ENCODE assay signal across 9 cellular contexts in the genomic region with DNA sequence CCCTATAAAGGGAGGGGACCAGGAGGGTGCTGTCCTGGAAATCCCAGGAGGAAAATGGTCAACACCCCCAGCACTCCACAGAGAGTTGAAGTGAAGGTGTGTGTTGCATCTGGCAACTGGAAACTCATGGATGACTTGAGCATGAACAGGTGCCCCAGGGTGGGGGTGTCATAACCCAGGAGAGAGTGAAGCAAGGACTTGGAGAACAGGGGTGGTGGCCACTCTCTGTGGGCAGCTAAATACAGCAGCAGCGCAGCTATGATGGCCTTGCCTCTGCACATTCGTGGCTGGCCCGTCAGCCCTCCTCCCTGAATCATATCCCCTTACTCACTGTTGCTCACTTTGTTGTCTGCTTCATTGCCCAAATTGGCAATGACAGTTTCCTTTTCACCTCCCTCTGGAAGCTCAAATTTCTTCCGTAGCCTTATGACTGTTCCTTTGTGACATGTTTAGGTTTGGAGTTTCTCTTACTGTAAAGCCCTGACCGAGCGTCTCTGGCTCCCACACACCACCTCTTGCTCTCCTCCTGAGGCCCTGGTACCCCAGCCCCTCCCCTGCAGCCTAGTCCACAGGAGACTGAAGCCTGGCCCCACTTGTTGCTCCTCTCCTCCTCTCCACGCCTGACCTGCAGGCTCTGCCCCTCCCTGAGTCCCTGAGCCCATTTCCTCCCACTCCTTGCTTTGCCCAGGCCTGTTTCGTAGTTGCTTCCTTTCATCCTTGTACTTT.
DNase-seq lines count a peak whose midpoint lies in the region; ATAC-seq, FAIRE-seq and TF ChIP-seq lines count a peak whose summit lies in the region.
"Had no signal": no experiment of that assay in that cellular context is flagged by ENCODE, and none has a peak within 500 bp of the region (broad histone marks: within the 10 kb centered on the region; RNA-seq: fewer than 3 reads in every experiment).

No MANE protein-coding gene starts in this region.

- H4K91ac ChIP-seq in IMR-90 (ENCODE audit: insufficient read depth, low read depth, low read length): peak overlapping the region; percentile 94

- POLR2A ChIA-PET in IMR-90 (lab: Charles Lee; ENCODE audit: unreplicated experiment) (no interaction called here), HEK293T (lab: Yijun Ruan, JAX) (no interaction called here)

- H4K20me1 ChIP-seq in IMR-90 (ENCODE audit: insufficient read depth, low read length): no peaks in the 10 kb centered on the region
- no peaks in the 10 kb centered on the region for H4K20me1 ChIP-seq in neural progenitor cell (ENCODE audit: low read depth)

- H3K4me2 ChIP-seq in IMR-90 (ENCODE audit: low read depth, low read length): peak overlapping the region; percentile 58
- no peak overlapping the region for H3K4me2 ChIP-seq in neural progenitor cell

- peak overlapping the region; percentile 96 for H3K14ac ChIP-seq in IMR-90 (replicated peaks; ENCODE audit: low read depth, low read length)

- H3K9ac ChIP-seq in IMR-90 (ENCODE audit: low read depth, low read length) (peak overlapping the region; percentile 50), neural progenitor cell (no peak overlapping the region), kidney (ENCODE audit: low read length in 2 of 2) (no peak overlapping the region)

- no peaks in the 10 kb centered on the region for H3K27me3 Mint-ChIP-seq in chondrocyte (ENCODE audit: low read depth)
- H3K27me3 Mint-ChIP-seq in neural progenitor cell (ENCODE audit: insufficient read depth, low read depth): no peaks in the 10 kb centered on the region

- peak; percentile 73 for ATAC-seq in IMR-90 (ENCODE audit: low read depth)
- ATAC-seq in HG03108 (IDR thresholded peaks at IDR 0.05; ENCODE audit: unreplicated experiment): no peak

- peak overlapping the region; percentile 95 for H2BK20ac ChIP-seq in IMR-90 (ENCODE audit: low read depth, low read length)

- TF ChIP-seq POLR2A in IMR-90 (IDR thresholded peaks at IDR 0.05; ENCODE audit: low read depth, low read length): peak; percentile 49; the same call in 1 of the 2 replicates

- H3K4me3 ChIP-seq in AG09309 (ENCODE audit: control insufficient read depth, low read depth, low read length) (peak overlapping the region; percentile 3; the same call in 1 of the 2 replicates), IMR-90 (ENCODE audit: insufficient read depth, low read depth, low read length) (no peak overlapping the region; the same call in 1 of the 2 replicates), neural progenitor cell (no peak overlapping the region), kidney (ENCODE audit: low read length in 2 of 2) (no peak overlapping the region)

- in situ Hi-C loops in IMR-90 (cut with MboI; ENCODE audit: low sequenced_read_pairs): no loop called here

- BruUV-seq in IMR-90 (replicated peaks; lab: Mats Ljungman, UMichigan): no TSS peak

- H3K27me3 ChIP-seq in IMR-90 (ENCODE audit: control insufficient read depth, insufficient read depth, low read length) (no peaks in the 10 kb centered on the region), neural progenitor cell (peaks cover under 1% of the 10 kb centered on the region)

- H3K9me1 ChIP-seq in IMR-90 (ENCODE audit: insufficient read depth, low read length): peaks cover 14% of the 10 kb centered on the region

- dilution Hi-C loops in IMR-90 (cut with HindIII; ENCODE audit: low sequenced_read_pairs, unreplicated experiment): no loop called here

- peak overlapping the region; percentile 81 for H3K56ac ChIP-seq in IMR-90 (ENCODE audit: extremely low read depth, insufficient read depth, low read length)

- no peak for FAIRE-seq in kidney (lab: Jason Lieb, UNC)

- peak overlapping the region; percentile 98 for H3K4ac ChIP-seq in IMR-90 (ENCODE audit: low read depth, low read length)

- H3K36me3 ChIP-seq in IMR-90 (ENCODE audit: control insufficient read depth, insufficient read depth, low read length) (no peaks in the 10 kb centered on the region), neural progenitor cell (no peaks in the 10 kb centered on the region), kidney (ENCODE audit: control insufficient read depth in 1 of 2, insufficient read depth in 2 of 2, low read length in 2 of 2) (no peaks in the 10 kb centered on the region)

- H3F3A ChIP-seq in neural progenitor cell (ENCODE audit: low read depth): no peaks in the 10 kb centered on the region

- H2AFZ ChIP-seq in IMR-90 (replicated peaks; ENCODE audit: low read length, poor library complexity) (peak overlapping the region; percentile 78), neural progenitor cell (replicated peaks) (peak overlapping the region; percentile 51)

- intact Hi-C loops in IMR-90 (cut with micrococcal nuclease): no loop called here
- intact Hi-C loops in kidney (cut with DNase I): no loop called here

- peak overlapping the region; percentile 78 for H2BK5ac ChIP-seq in IMR-90 (ENCODE audit: low read depth, low read length, poor library complexity, severe bottlenecking)

- peak overlapping the region; percentile 97 for H2AK9ac ChIP-seq in IMR-90 (replicated peaks; ENCODE audit: low read depth, low read length, poor library complexity)

- no peaks in the 10 kb centered on the region for H3K79me2 ChIP-seq in neural progenitor cell (ENCODE audit: low read depth)

- H3K9me3 Mint-ChIP-seq in chondrocyte (ENCODE audit: low read depth) (no peaks in the 10 kb centered on the region), neural progenitor cell (no peaks in the 10 kb centered on the region)
- H3K9me3 Mint-ChIP-seq: endodermal cell had no signal

- no peak for DNase-seq in AG09309 (ENCODE audit: low read depth)
- DNase-seq in IMR-90: peak; percentile 94
- no peak for DNase-seq in chondrocyte (ENCODE audit: low spot score)
- DNase-seq in neural progenitor cell (ENCODE audit: low spot score): no peak
- DNase-seq in kidney: no peak
- no peak for DNase-seq in central memory CD4-positive, alpha-beta T cell
- DNase-seq in HEK293T (ENCODE audit: extremely low spot score): no peak
- DNase-seq: endodermal cell had no signal

- no peaks in the 10 kb centered on the region for H3K36me3 Mint-ChIP-seq in chondrocyte (ENCODE audit: low read depth)
- no peaks in the 10 kb centered on the region for H3K36me3 Mint-ChIP-seq in neural progenitor cell

- H3K4me3 Mint-ChIP-seq in chondrocyte (ENCODE audit: unreplicated experiment) (peak overlapping the region; percentile 45), neural progenitor cell (no peak overlapping the region)
- H3K4me3 Mint-ChIP-seq: endodermal cell had no signal

- H3K9me3 ChIP-seq in IMR-90 (ENCODE audit: control insufficient read depth, insufficient read depth, low read length) (no peaks in the 10 kb centered on the region), neural progenitor cell (ENCODE audit: low read depth) (no peaks in the 10 kb centered on the region), kidney (ENCODE audit: control insufficient read depth in 1 of 2, low read length in 2 of 2) (no peaks in the 10 kb centered on the region)

- CTCF ChIA-PET in IMR-90 (lab: Yijun Ruan, JAX) (interaction anchor here (1.6 kb wide), 1 partner anchor 20 kb away, joined by 4 read pairs; no protein-coding TSS in a partner anchor), HEK293T (lab: Yijun Ruan, JAX) (no interaction called here)

- H4K8ac ChIP-seq in IMR-90 (ENCODE audit: low read depth in 2 of 2, low read length in 2 of 2): peak overlapping the region; percentile 86 to 98

- no peak for TF ChIP-seq RAD21 in IMR-90 (IDR thresholded peaks at IDR 0.05; ENCODE audit: low read length)

- peak overlapping the region; percentile 99 for H3K23ac ChIP-seq in IMR-90 (ENCODE audit: low read depth, low read length)

- peak overlapping the region; percentile 82 for H3K27ac ChIP-seq in IMR-90 (ENCODE audit: insufficient read depth, low read length)
- H3K27ac ChIP-seq in neural progenitor cell: no peak overlapping the region
- no peak overlapping the region for H3K27ac ChIP-seq in kidney (ENCODE audit: low read depth in 2 of 2, low read length in 2 of 2)

- no peak for TF ChIP-seq CTCF in AG09309 (IDR thresholded peaks at IDR 0.05; ENCODE audit: control insufficient read depth, insufficient read depth, low read depth, low read length, missing control alignments)
- TF ChIP-seq CTCF in IMR-90 (conservative IDR thresholded peaks at IDR 0.05; ENCODE audit: low read depth, low read length): no peak
- no peak for TF ChIP-seq CTCF in chondrocyte (IDR thresholded peaks at IDR 0.05)
- no peak for TF ChIP-seq CTCF in neural progenitor cell (IDR thresholded peaks at IDR 0.05)
- no peak for TF ChIP-seq CTCF in kidney (IDR thresholded peaks at IDR 0.05; ENCODE audit: borderline replicate concordance, extremely low read depth, insufficient read depth)

- peak overlapping the region; percentile 98 for H2BK120ac ChIP-seq in IMR-90 (ENCODE audit: low read depth, low read length)

- H3K4me1 Mint-ChIP-seq in chondrocyte (ENCODE audit: low read depth): peaks cover 54% of the 10 kb centered on the region
- H3K4me1 Mint-ChIP-seq in neural progenitor cell: peaks cover 32% of the 10 kb centered on the region

- 8% methylated on average over 5 of the region's 8 CpGs; no CpG with 5 or more reads in 1 of the 2 experiments for WGBS in IMR-90 (ENCODE audit: extremely low coverage in 2 of 2, insufficient read length in 1 of 2), 2 experiments

- H3K27ac Mint-ChIP-seq in chondrocyte (ENCODE audit: unreplicated experiment) (peak overlapping the region; percentile 78), neural progenitor cell (no peak overlapping the region)
- H3K27ac Mint-ChIP-seq: endodermal cell had no signal

- peak overlapping the region; percentile 81 for H3K18ac ChIP-seq in IMR-90 (ENCODE audit: low read depth, low read length)

- H3K4me1 ChIP-seq in IMR-90 (ENCODE audit: control insufficient read depth, insufficient read depth, low read length): peaks cover 24% of the 10 kb centered on the region
- peaks cover 14% of the 10 kb centered on the region for H3K4me1 ChIP-seq in neural progenitor cell
- H3K4me1 ChIP-seq in kidney (ENCODE audit: control insufficient read depth in 1 of 2, insufficient read depth in 1 of 2, low read depth in 1 of 2, low read length in 2 of 2): peaks cover 16 to 29% of the 10 kb centered on the region in 2 donors

- peak overlapping the region; percentile 89 for H2AK5ac ChIP-seq in IMR-90 (ENCODE audit: low read depth, low read length)

- peaks cover 26 to 71% of the 10 kb centered on the region in 2 experiments for H3K79me1 ChIP-seq in IMR-90 (ENCODE audit: low read depth in 1 of 2, low read length in 2 of 2)

- peak overlapping the region; percentile 23 for H4K5ac ChIP-seq in IMR-90 (ENCODE audit: low read depth, low read length)

- peak overlapping the region; percentile 86; the same call in 2 of the 3 replicates for H2BK15ac ChIP-seq in IMR-90 (ENCODE audit: low read depth, low read length)

TF ChIP-seq in HEK293T, 16 proteins besides CTCF, POLR2A, EP300 and RAD21 (continues in another document):
- TF ChIP-seq FOXK2 (IDR thresholded peaks at IDR 0.05): no peak
- TF ChIP-seq NFRKB (IDR thresholded peaks at IDR 0.05): no peak
- TF ChIP-seq L3MBTL2 (conservative IDR thresholded peaks at IDR 0.05): no peak
- TF ChIP-seq FOXM1 (IDR thresholded peaks at IDR 0.05; ENCODE audit: borderline replicate concordance): no peak
- TF ChIP-seq FOXA1 (IDR thresholded peaks at IDR 0.05): no peak
- TF ChIP-seq BHLHE40 (IDR thresholded peaks at IDR 0.05; ENCODE audit: borderline replicate concordance): no peak
- no peak for TF ChIP-seq ELF4 (IDR thresholded peaks at IDR 0.05)
- TF ChIP-seq SP1 (IDR thresholded peaks at IDR 0.05): no peak
- TF ChIP-seq ZNF384 (IDR thresholded peaks at IDR 0.05): no peak
